9 cellular contexts compared by ENCODE assay signal in the genomic region with DNA sequence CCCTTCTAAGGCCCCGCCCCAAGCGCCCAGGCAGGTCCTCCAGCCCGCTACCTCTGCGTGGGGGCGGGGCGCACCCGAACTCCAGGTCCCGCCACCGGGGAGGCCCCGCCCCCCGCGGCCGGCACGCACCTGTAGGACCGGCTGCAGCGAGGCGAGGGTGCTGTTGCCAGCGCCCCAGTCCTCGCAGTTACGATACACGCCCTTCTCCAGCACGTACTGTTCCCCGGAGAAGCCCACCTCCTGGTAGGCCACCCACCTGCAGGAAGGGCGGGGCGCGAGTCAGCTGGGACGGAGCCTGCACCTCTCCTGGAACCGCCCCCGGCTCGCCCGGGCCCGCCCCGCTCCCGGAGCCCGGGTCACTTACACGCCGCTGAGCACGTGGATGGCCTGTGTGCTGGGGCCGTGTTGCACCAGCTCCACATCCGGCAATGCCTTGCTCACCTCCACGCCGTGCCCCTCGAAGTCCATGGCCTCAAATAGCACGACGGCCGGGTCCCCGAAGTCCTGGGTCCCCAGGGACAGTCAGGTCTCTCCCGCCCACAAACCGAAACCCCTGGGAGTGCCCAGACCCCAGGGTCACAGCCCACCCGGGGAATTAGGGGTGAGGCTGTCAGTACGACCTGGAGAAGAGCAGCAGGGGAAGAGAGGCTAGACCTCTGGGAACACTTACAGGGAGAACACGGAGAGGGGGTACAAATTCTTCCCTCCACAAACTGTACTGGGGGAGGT. TPM values are rescaled to one million over a fixed set of nuclear protein-coding genes. Genes with fewer than 3 reads are reported as not detected.
DNase-seq lines count a peak whose midpoint lies in the region; ATAC-seq, FAIRE-seq and TF ChIP-seq lines count a peak whose summit lies in the region.
"Had no signal": no experiment of that assay in that cellular context is flagged by ENCODE, and none has a peak within 500 bp of the region (broad histone marks: within the 10 kb centered on the region; RNA-seq: fewer than 3 reads in every experiment).

No MANE protein-coding gene starts in this region.

- no peak for TF ChIP-seq RAD21 in A549 (conservative IDR thresholded peaks at IDR 0.05 in 1 of 2, IDR thresholded peaks at IDR 0.05 in 1 of 2)

- H3K4me2 ChIP-seq in A549: peak overlapping the region; percentile 90

- no peak for TF ChIP-seq EP300 in A549 (IDR thresholded peaks at IDR 0.05)

- WGBS in A549 (ENCODE audit: missing lambda C conversion rate): 59% methylated on average over 11 of the region's 52 CpGs

- no peak for TF ChIP-seq CTCF in A549 (IDR thresholded peaks at IDR 0.05)
- no peak for TF ChIP-seq CTCF in astrocyte of the spinal cord (IDR thresholded peaks at IDR 0.05; ENCODE audit: low read depth, low read length)

- peaks cover 8% of the 10 kb centered on the region for H3K4me1 ChIP-seq in A549

- H3K9me3 ChIP-seq in A549: no peaks in the 10 kb centered on the region

- POLR2A ChIA-PET in A549 (lab: Yijun Ruan, JAX): no interaction called here

- H3K9me3 Mint-ChIP-seq in immature natural killer cell: no peaks in the 10 kb centered on the region

- ATAC-seq in A549 (peak; percentile 91 to 94), GM19452 (IDR thresholded peaks at IDR 0.05; ENCODE audit: unreplicated experiment) (peak; percentile 60)

- peak overlapping the region; percentile 66 to 86 for H3K27ac ChIP-seq in A549

- H3K27ac Mint-ChIP-seq in immature natural killer cell: peak overlapping the region in 1 of 6 donors; percentile 55

- CTCF ChIA-PET in A549 (lab: Yijun Ruan, JAX): interaction anchor here (0.8 to 1.8 kb wide), 2 partner anchors 10 to 52 kb away, joined by 3 to 5 read pairs; no protein-coding TSS in a partner anchor

- DNase-seq in A549 (ENCODE audit: low read depth in 1 of 2, low spot score in 1 of 2) (peak; percentile 69 to 72), NAMALWA (ENCODE audit: low spot score) (peak; percentile 58), T-helper 2 cell (peak; percentile 65 to 84 (median 82)), astrocyte of the spinal cord (ENCODE audit: low read depth, low spot score) (no peak), immature natural killer cell (peak; percentile 53 to 65 (median 64)), hippocampal formation (lab: John Stamatoyannopoulos, UW) (no peak)
- DNase-seq in stimulated activated CD4-positive, alpha-beta T cell treated with anti-CD3 and anti-CD28 coated beads, Interleukin-1b, Interleukin-23, amount 100 ng/mL, for 4 hours (ENCODE audit: low read depth in 2 of 2): peak; percentile 86
- DNase-seq: DND-41 had no signal

- H3K27me3 Mint-ChIP-seq in immature natural killer cell (ENCODE audit: low read depth in 3 of 3): peaks cover 0 to 4% (median 0%) of the 10 kb centered on the region in 3 donors

- no peak for TF ChIP-seq POLR2A in A549 (IDR thresholded peaks at IDR 0.05; ENCODE audit: low read length)

- peak overlapping the region; percentile 89 to 92 (median 89) for H3K4me3 Mint-ChIP-seq in immature natural killer cell

- peaks cover 12 to 16% of the 10 kb centered on the region in 2 donors for H3K4me1 Mint-ChIP-seq in immature natural killer cell

- FAIRE-seq in A549 (lab: Jason Lieb, UNC): no peak

- peak overlapping the region; percentile 62 for H3K4me3 ChIP-seq in A549
- H3K4me3 ChIP-seq in astrocyte of the spinal cord (ENCODE audit: low read depth, low read length): peak overlapping the region; percentile 42

- H3K36me3 Mint-ChIP-seq in immature natural killer cell: no peaks in the 10 kb centered on the region

- in situ Hi-C loops in astrocyte of the spinal cord (cut with HindIII; ENCODE audit: low sequenced_read_pairs): no loop called here

TF ChIP-seq in A549, 52 proteins besides CTCF, POLR2A, EP300 and RAD21 (continues in another document):
- TF ChIP-seq, protein P1, sequence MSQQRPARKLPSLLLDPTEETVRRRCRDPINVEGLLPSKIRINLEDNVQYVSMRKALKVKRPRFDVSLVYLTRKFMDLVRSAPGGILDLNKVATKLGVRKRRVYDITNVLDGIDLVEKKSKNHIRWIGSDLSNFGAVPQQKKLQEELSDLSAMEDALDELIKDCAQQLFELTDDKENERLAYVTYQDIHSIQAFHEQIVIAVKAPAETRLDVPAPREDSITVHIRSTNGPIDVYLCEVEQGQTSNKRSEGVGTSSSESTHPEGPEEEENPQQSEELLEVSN (IDR thresholded peaks at IDR 0.05; ENCODE audit: borderline replicate concordance, low read depth): peak; percentile 83
- no peak for TF ChIP-seq EHMT2 (IDR thresholded peaks at IDR 0.05; ENCODE audit: low read depth)
- TF ChIP-seq RARB (CRISPR knock-in tag; IDR thresholded peaks at IDR 0.05): no peak
- TF ChIP-seq FOSB (CRISPR knock-in tag; IDR thresholded peaks at IDR 0.05): no peak
- TF ChIP-seq, protein P2, sequence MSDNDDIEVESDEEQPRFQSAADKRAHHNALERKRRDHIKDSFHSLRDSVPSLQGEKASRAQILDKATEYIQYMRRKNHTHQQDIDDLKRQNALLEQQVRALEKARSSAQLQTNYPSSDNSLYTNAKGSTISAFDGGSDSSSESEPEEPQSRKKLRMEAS (IDR thresholded peaks at IDR 0.05): peak; percentile 88
- TF ChIP-seq RNF2 (IDR thresholded peaks at IDR 0.05; ENCODE audit: borderline replicate concordance, low read depth): peak; percentile 53; the same call in 1 of the 2 replicates
- TF ChIP-seq FOXS1 (CRISPR knock-in tag; IDR thresholded peaks at IDR 0.05): no peak
- TF ChIP-seq MAZ (IDR thresholded peaks at IDR 0.05; ENCODE audit: borderline replicate concordance, low read depth, low read length): no peak
- TF ChIP-seq PHF8 (IDR thresholded peaks at IDR 0.05; ENCODE audit: borderline replicate concordance, low read depth): no peak
- TF ChIP-seq, protein P3, sequence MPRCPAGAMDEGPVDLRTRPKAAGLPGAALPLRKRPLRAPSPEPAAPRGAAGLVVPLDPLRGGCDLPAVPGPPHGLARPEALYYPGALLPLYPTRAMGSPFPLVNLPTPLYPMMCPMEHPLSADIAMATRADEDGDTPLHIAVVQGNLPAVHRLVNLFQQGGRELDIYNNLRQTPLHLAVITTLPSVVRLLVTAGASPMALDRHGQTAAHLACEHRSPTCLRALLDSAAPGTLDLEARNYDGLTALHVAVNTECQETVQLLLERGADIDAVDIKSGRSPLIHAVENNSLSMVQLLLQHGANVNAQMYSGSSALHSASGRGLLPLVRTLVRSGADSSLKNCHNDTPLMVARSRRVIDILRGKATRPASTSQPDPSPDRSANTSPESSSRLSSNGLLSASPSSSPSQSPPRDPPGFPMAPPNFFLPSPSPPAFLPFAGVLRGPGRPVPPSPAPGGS (IDR thresholded peaks at IDR 0.05): no peak
- peak; percentile 20; the same call in 1 of the 2 replicates for TF ChIP-seq HOXB5 (CRISPR knock-in tag; IDR thresholded peaks at IDR 0.05)
- 0 out of 2 replicates have a peak, but pooled peaks have one; percentile 21 for TF ChIP-seq NPAS2 (CRISPR knock-in tag; IDR thresholded peaks at IDR 0.05; ENCODE audit: borderline replicate concordance)
- TF ChIP-seq CBX8 (IDR thresholded peaks at IDR 0.05): no peak
- TF ChIP-seq MAFK (IDR thresholded peaks at IDR 0.05; ENCODE audit: partially characterized antibody): no peak
- no peak for TF ChIP-seq CHD2 (IDR thresholded peaks at IDR 0.05; ENCODE audit: low read length, partially characterized antibody)
- TF ChIP-seq KDM1A (IDR thresholded peaks at IDR 0.05; ENCODE audit: low read depth): no peak
- TF ChIP-seq MYC (IDR thresholded peaks at IDR 0.05; ENCODE audit: borderline replicate concordance, low read length): no peak
- no peak for TF ChIP-seq NFE2L2 (conservative IDR thresholded peaks at IDR 0.05; ENCODE audit: low read length)
- TF ChIP-seq CEBPB (IDR thresholded peaks at IDR 0.05): no peak
- TF ChIP-seq ZC3H11A (IDR thresholded peaks at IDR 0.05): no peak
- no peak for TF ChIP-seq CHD4 (IDR thresholded peaks at IDR 0.05; ENCODE audit: borderline replicate concordance)

RNA-seq across cellular contexts. Expression of gene CRYBG2, which starts 17.3 kb away (rescaled TPM):
- polyA plus RNA-seq in A549 (2011; rRNA removed): 0.67 and 1.1 TPM in 2 replicates
- 2.0 and 2.1 TPM in 2 replicates for polyA plus RNA-seq in A549 (2012; cell fraction: cytosol; rRNA removed)
- polyA plus RNA-seq in A549 (2012; cell fraction: nucleus; rRNA removed): 4.9 and 8.7 TPM in 2 replicates
- 2.3 to 2.7 TPM (median 2.4 TPM) in 3 replicates for polyA plus RNA-seq in A549 (2017; fragmentation: RNase III; extraction: RNeasy Plus Mini Kit Qiagen cat#74134 plus additional on column Dnase treatment)
- polyA minus RNA-seq in A549 (2011; rRNA and poly(A)+ RNA removed): 2.0 and 3.8 TPM in 2 replicates
- 1 to 10 TPM in 2 of 3 donors, not detected in 1; 1.2 to 1.3 TPM for polyA plus RNA-seq in immature natural killer cell

RNA-seq across cellular contexts. Expression of gene CD52, which starts 18.9 kb away (rescaled TPM):
- polyA plus RNA-seq in A549 (2011; rRNA removed) (not detected in 2 replicates), A549 (2017; fragmentation: RNase III; extraction: RNeasy Plus Mini Kit Qiagen cat#74134 plus additional on column Dnase treatment) (not detected in 3 replicates), immature natural killer cell (1,000 to 10,000 TPM; 3,509 to 3,975 (median 3,639) TPM)
- polyA plus RNA-seq in A549 (2012; cell fraction: cytosol; rRNA removed): not detected in 2 replicates
- not detected in 2 replicates for polyA plus RNA-seq in A549 (2012; cell fraction: nucleus; rRNA removed)
- not detected in 2 replicates for polyA minus RNA-seq in A549 (2011; rRNA and poly(A)+ RNA removed)

RNA-seq across cellular contexts. Expression of gene UBXN11, which starts 30.2 kb away (rescaled TPM):
- polyA plus RNA-seq in A549 (2011; rRNA removed) (6.8 and 7.6 TPM in 2 replicates), A549 (2017; fragmentation: RNase III; extraction: RNeasy Plus Mini Kit Qiagen cat#74134 plus additional on column Dnase treatment) (10.6 to 12.7 TPM (median 10.8 TPM) in 3 replicates), immature natural killer cell (1 to 10 TPM; 5.7 to 8.8 (median 8.3) TPM)
- 17.0 and 17.5 TPM in 2 replicates for polyA plus RNA-seq in A549 (2012; cell fraction: cytosol; rRNA removed)
- 104 and 106 TPM in 2 replicates for polyA plus RNA-seq in A549 (2012; cell fraction: nucleus; rRNA removed)
- 8.8 and 10.3 TPM in 2 replicates for polyA minus RNA-seq in A549 (2011; rRNA and poly(A)+ RNA removed)

RNA-seq across cellular contexts. Expression of gene ZNF683, which starts 35.9 kb away (rescaled TPM):
- polyA plus RNA-seq in A549 (2011; rRNA removed) (not detected in 2 replicates), A549 (2017; fragmentation: RNase III; extraction: RNeasy Plus Mini Kit Qiagen cat#74134 plus additional on column Dnase treatment) (not detected in 3 replicates), immature natural killer cell (10 to 100 TPM in 2 of 3 donors, 1 to 10 TPM in 1; 4.1 to 61.3 (median 24.2) TPM)
- polyA plus RNA-seq in A549 (2012; cell fraction: cytosol; rRNA removed): not detected in 2 replicates
- polyA plus RNA-seq in A549 (2012; cell fraction: nucleus; rRNA removed): not detected in 2 replicates
- not detected in 2 replicates for polyA minus RNA-seq in A549 (2011; rRNA and poly(A)+ RNA removed)

RNA-seq across cellular contexts. Expression of gene SH3BGRL3, which starts 56.8 kb away (rescaled TPM):
- polyA plus RNA-seq in A549 (2011; rRNA removed) (36.1 and 38.7 TPM in 2 replicates), A549 (2017; fragmentation: RNase III; extraction: RNeasy Plus Mini Kit Qiagen cat#74134 plus additional on column Dnase treatment) (66.1 to 87.2 TPM (median 78.6 TPM) in 3 replicates), immature natural killer cell (1,000 to 10,000 TPM; 1,203 to 2,040 (median 1,333) TPM)
- 53.4 and 58.3 TPM in 2 replicates for polyA plus RNA-seq in A549 (2012; cell fraction: cytosol; rRNA removed)
- 22.1 and 24.6 TPM in 2 replicates for polyA plus RNA-seq in A549 (2012; cell fraction: nucleus; rRNA removed)
- polyA minus RNA-seq in A549 (2011; rRNA and poly(A)+ RNA removed): 62.7 and 71.2 TPM in 2 replicates

Comparison
In these comparisons a context has a peak if more than half of its experiments do, and no peak if none do; other contexts are left out.
1. DNase-seq: peak in A549 (2 of 2), NAMALWA (single experiment), T-helper 2 cell (5 of 5), immature natural killer cell (3 of 3) and stimulated activated CD4-positive, alpha-beta T cell treated with anti-CD3 and anti-CD28 coated beads, Interleukin-1b, Interleukin-23, amount 100 ng/mL, for 4 hours (2 of 2); none in astrocyte of the spinal cord (single experiment) and hippocampal formation (0 of 2).
2. RNA of gene CD52, which starts 18.9 kb away (polyA plus RNA-seq): 3,509 to 3,975 TPM in immature natural killer cell; not detected in A549; every median in the first group is over 1,000 times any median in the second.